In the genomic region with DNA sequence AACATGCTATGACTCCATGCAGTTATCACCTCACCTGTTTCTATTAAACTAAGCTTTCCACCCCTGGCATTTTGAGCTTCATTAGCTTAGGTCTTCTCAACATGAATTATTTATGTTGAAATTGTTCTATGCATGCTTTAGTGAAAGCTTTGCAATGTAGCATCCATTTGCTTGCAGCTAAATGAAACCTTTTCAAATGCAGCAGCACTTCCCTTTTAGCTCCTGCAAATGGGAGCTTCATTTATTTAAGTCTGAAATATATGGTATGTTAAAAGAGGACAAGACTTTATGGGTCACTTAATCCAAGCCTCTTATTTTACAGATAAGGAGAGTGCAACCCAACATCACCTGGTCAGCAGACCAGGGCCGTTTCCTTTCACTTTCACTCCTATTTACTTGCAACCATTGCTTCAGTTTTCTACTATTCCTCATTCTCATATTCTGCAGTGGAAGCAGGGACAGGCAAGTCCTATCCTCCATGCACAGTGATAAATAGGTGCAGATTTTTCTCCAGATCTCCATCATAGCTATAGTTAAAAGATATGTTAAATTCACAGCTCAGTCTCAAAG, we compare ENCODE assay signal across 9 cellular contexts. TPM values are rescaled to one million over a fixed set of nuclear protein-coding genes. Genes with fewer than 3 reads are reported as not detected.
DNase-seq lines count a peak whose midpoint lies in the region; ATAC-seq and TF ChIP-seq lines count a peak whose summit lies in the region.
"Had no signal": no experiment of that assay in that cellular context is flagged by ENCODE, and none has a peak within 500 bp of the region (broad histone marks: within the 10 kb centered on the region; RNA-seq: fewer than 3 reads in every experiment).

No MANE protein-coding gene starts in this region.

- peak overlapping the region; percentile 38 for H3K4me3 ChIP-seq in CD8-positive, alpha-beta T cell (ENCODE audit: low read depth, low read length)
- no peak overlapping the region for H3K4me3 ChIP-seq in choroid plexus epithelial cell (ENCODE audit: low read depth, low read length)

- no peak overlapping the region for H3K27ac ChIP-seq in CD8-positive, alpha-beta T cell (ENCODE audit: low read depth, low read length)

- no peaks in the 10 kb centered on the region for H3K27me3 Mint-ChIP-seq in CD8-positive, alpha-beta T cell (ENCODE audit: low read depth)

- intact Hi-C loops in CD8-positive, alpha-beta T cell (cut with DNase I, micrococcal nuclease) = loop anchor here in 1 of 2 experiments (2.0 to 5.0 kb wide), 2 partner anchors 16 to 75 kb away; no protein-coding TSS in a partner anchor

- peaks cover 9% of the 10 kb centered on the region for H3K4me1 ChIP-seq in CD8-positive, alpha-beta T cell (ENCODE audit: insufficient read depth, low read length)

- POLR2A ChIA-PET in CD8-positive, alpha-beta T cell (lab: Charles Lee) = interaction anchor here (0.6 to 1.7 kb wide), 2 partner anchors 57 to 135 kb away, joined by 3 to 4 read pairs; no protein-coding TSS in a partner anchor

- DNase-seq in CD8-positive, alpha-beta T cell = no peak
- DNase-seq in choroid plexus epithelial cell (ENCODE audit: low read depth) (peak; percentile 43), mucosa of gallbladder (ENCODE audit: low spot score) (no peak), DMS153 (lab: John Stamatoyannopoulos, UW) (no peak)
- DNase-seq in stimulated activated CD8-positive, alpha-beta memory T cell treated with anti-CD3 and anti-CD28 coated beads, Interleukin-4, amount 100 ng/mL, for 48 hours = no peak
- DNase-seq: activated CD4-positive, alpha-beta T cell treated with anti-CD3 and anti-CD28 coated beads for 1 hour had no signal

- no peaks in the 10 kb centered on the region for H3K9me3 Mint-ChIP-seq in CD8-positive, alpha-beta T cell

- H3K4me3 Mint-ChIP-seq in CD8-positive, alpha-beta T cell = peak overlapping the region; percentile 70

- no peaks in the 10 kb centered on the region for H3K27me3 ChIP-seq in CD8-positive, alpha-beta T cell (ENCODE audit: insufficient read depth, low read length)

- no peak for ATAC-seq in CD8-positive, alpha-beta T cell
- ATAC-seq in GM19463 (IDR thresholded peaks at IDR 0.05; ENCODE audit: unreplicated experiment) (peak; percentile 92), HG03520 (IDR thresholded peaks at IDR 0.05; ENCODE audit: unreplicated experiment) (peak; percentile 80), HG03045 (IDR thresholded peaks at IDR 0.05; ENCODE audit: unreplicated experiment) (no peak)

- CTCF ChIA-PET in CD8-positive, alpha-beta T cell (lab: Charles Lee) = interaction anchor here (0.6 to 1.6 kb wide), 3 partner anchors 85 to 135 kb away, joined by 3 to 4 read pairs (median 4); no protein-coding TSS in a partner anchor

- H3K9me3 ChIP-seq in CD8-positive, alpha-beta T cell (ENCODE audit: low read length) = no peaks in the 10 kb centered on the region

- no peaks in the 10 kb centered on the region for H3K36me3 ChIP-seq in CD8-positive, alpha-beta T cell (ENCODE audit: insufficient read depth, low read length)

- peaks cover 19% of the 10 kb centered on the region for H3K4me1 Mint-ChIP-seq in CD8-positive, alpha-beta T cell (ENCODE audit: low read depth)

- H3K36me3 Mint-ChIP-seq in CD8-positive, alpha-beta T cell = no peaks in the 10 kb centered on the region

- no peak for TF ChIP-seq CTCF in CD8-positive, alpha-beta T cell (IDR thresholded peaks at IDR 0.05)
- TF ChIP-seq CTCF in choroid plexus epithelial cell (conservative IDR thresholded peaks at IDR 0.05; ENCODE audit: low read depth, low read length) = no peak

- H3K27ac Mint-ChIP-seq in CD8-positive, alpha-beta T cell = no peak overlapping the region

RNA-seq across cellular contexts. Expression of gene SAMSN1, which starts 56.4 kb away (rescaled TPM):
- 10 to 100 TPM; 45.8 to 47.0 TPM for total RNA-seq in CD8-positive, alpha-beta T cell
- total RNA-seq in mucosa of gallbladder = 8.8 TPM

Comparison
In these comparisons a context has a peak if more than half of its experiments do, and no peak if none do; other contexts are left out.
1. ATAC-seq: peak in GM19463 (single experiment) and HG03520 (single experiment); none in CD8-positive, alpha-beta T cell (single experiment) and HG03045 (single experiment).